In genomic region chr1:28517649-28517999, GRCh38 we compare ENCODE assay signal across 8 cellular contexts. TPM values are rescaled to one million over a fixed set of nuclear protein-coding genes. Genes with fewer than 3 reads are reported as not detected.
DNase-seq lines count a peak whose midpoint lies in the region; ATAC-seq, FAIRE-seq and TF ChIP-seq lines count a peak whose summit lies in the region.

No MANE protein-coding gene starts in this region.

- no peaks in the 10 kb centered on the region for H3K27me3 ChIP-seq in BLaER1 treated with 17β-estradiol and CSF1 and Interleukin-3, amounts not matched to agents 10 nM and 100 nM
- H3K27me3 ChIP-seq in PC-9 (ENCODE audit: insufficient read depth, low read depth) (no peaks in the 10 kb centered on the region), endocrine pancreas (ENCODE audit: control insufficient read depth, insufficient read depth, low read length) (no peaks in the 10 kb centered on the region), osteoblast (ENCODE audit: insufficient read depth, low read length) (no peaks in the 10 kb centered on the region)

- H3K4me2 ChIP-seq in BLaER1 treated with 17β-estradiol and CSF1 and Interleukin-3, amounts not matched to agents 10 nM and 100 nM = peak overlapping the region; percentile 88 to 99 (median 95)
- peak overlapping the region; percentile 94 for H3K4me2 ChIP-seq in PC-9
- peak overlapping the region; percentile 87 for H3K4me2 ChIP-seq in osteoblast (ENCODE audit: insufficient read depth, low read length)

- TF ChIP-seq CTCF in PC-9 (conservative IDR thresholded peaks at IDR 0.05) (no peak), osteoblast (IDR thresholded peaks at IDR 0.05; ENCODE audit: extremely low read depth, low read depth, low read length) (no peak)

- peaks cover 16 to 44% (median 33%) of the 10 kb centered on the region in 11 experiments for H3K36me3 ChIP-seq in BLaER1 treated with 17β-estradiol and CSF1 and Interleukin-3, amounts not matched to agents 10 nM and 100 nM
- no peaks in the 10 kb centered on the region for H3K36me3 ChIP-seq in PC-9 (ENCODE audit: low read depth)
- H3K36me3 ChIP-seq in endocrine pancreas (ENCODE audit: control insufficient read depth, insufficient read depth, low read length) = no peaks in the 10 kb centered on the region
- H3K36me3 ChIP-seq in osteoblast (ENCODE audit: insufficient read depth, low read length) = peaks cover 6% of the 10 kb centered on the region

- no peak for TF ChIP-seq POLR2A in GM12891 (IDR thresholded peaks at IDR 0.05; ENCODE audit: low read depth, low read length)

- peaks cover 35 to 56% (median 44%) of the 10 kb centered on the region in 10 experiments for H3K4me1 ChIP-seq in BLaER1 treated with 17β-estradiol and CSF1 and Interleukin-3, amounts not matched to agents 10 nM and 100 nM
- H3K4me1 ChIP-seq in PC-9 (replicated peaks; ENCODE audit: insufficient read depth) (peaks cover 19% of the 10 kb centered on the region), endocrine pancreas (ENCODE audit: control insufficient read depth, insufficient read depth, low read length) (no peaks in the 10 kb centered on the region), osteoblast (ENCODE audit: insufficient read depth, low read length) (peaks cover 18% of the 10 kb centered on the region)

- no TSS peak for BruUV-seq in PC-9 (replicated peaks; lab: Mats Ljungman, UMichigan)

- no peaks in the 10 kb centered on the region for H3K9me2 ChIP-seq in PC-9 (ENCODE audit: insufficient read depth)

- no peak overlapping the region for H2AFZ ChIP-seq in PC-9
- no peak overlapping the region for H2AFZ ChIP-seq in osteoblast (ENCODE audit: low read length)

- intact Hi-C loops in PC-9 (cut with micrococcal nuclease; ENCODE audit: unreplicated experiment) = loop anchor here (5.0 kb wide), 1 partner anchor 360 kb away; no protein-coding TSS in a partner anchor

- H3K27ac ChIP-seq in BLaER1 treated with 17β-estradiol and CSF1 and Interleukin-3, amounts not matched to agents 10 nM and 100 nM = peak overlapping the region in 10 of 11 experiments; percentile 71 to 100 (median 98); a peak in 18 of 22 replicates
- H3K27ac ChIP-seq in PC-9 (peak overlapping the region; percentile 78), osteoblast (ENCODE audit: low read depth, low read length) (peak overlapping the region; percentile 44)

- peaks cover 56% of the 10 kb centered on the region for H3F3A ChIP-seq in PC-9 (ENCODE audit: insufficient read depth, low read depth)

- peak overlapping the region; percentile 64 to 91 (median 76) for H3K4me3 ChIP-seq in BLaER1 treated with 17β-estradiol and CSF1 and Interleukin-3, amounts not matched to agents 10 nM and 100 nM
- H3K4me3 ChIP-seq in PC-9 (peak overlapping the region; percentile 93; the same call in 1 of the 2 replicates), endocrine pancreas (ENCODE audit: control insufficient read depth, insufficient read depth, low read length) (peak overlapping the region; percentile 35), osteoblast (ENCODE audit: insufficient read depth, low read length) (peak overlapping the region; percentile 76)

- peak in 1 of 2 experiments; percentile 25 for DNase-seq in PC-9
- peak; percentile 80 for DNase-seq in osteoblast (ENCODE audit: insufficient read length, low spot score, missing footprints)
- no peak for DNase-seq in retina
- DNase-seq in GM12891 (ENCODE audit: insufficient read length, low spot score) = no peak
- no peak for DNase-seq in AG08396 (ENCODE audit: low spot score)

- ATAC-seq in GM19467 (IDR thresholded peaks at IDR 0.05; ENCODE audit: unreplicated experiment) = peak; percentile 7

- no peak for FAIRE-seq in GM12891 (lab: Jason Lieb, UNC)

- H4K20me1 ChIP-seq in BLaER1 treated with 17β-estradiol and CSF1 and Interleukin-3, amounts not matched to agents 10 nM and 100 nM = peaks cover 53 to 97% (median 93%) of the 10 kb centered on the region in 11 experiments
- H4K20me1 ChIP-seq in PC-9 (ENCODE audit: insufficient read depth) = peaks cover 13% of the 10 kb centered on the region
- H4K20me1 ChIP-seq in osteoblast (ENCODE audit: insufficient read depth, low read length) = peaks cover 23% of the 10 kb centered on the region

- H3K9ac ChIP-seq in BLaER1 treated with 17β-estradiol and CSF1 and Interleukin-3, amounts not matched to agents 10 nM and 100 nM = peak overlapping the region; percentile 76 to 100 (median 96)
- peak overlapping the region; percentile 49 for H3K9ac ChIP-seq in endocrine pancreas (ENCODE audit: control insufficient read depth, insufficient read depth, low read length)

- POLR2A ChIA-PET in PC-9 (lab: Charles Lee; ENCODE audit: unreplicated experiment) = no interaction called here

- CTCF ChIA-PET in PC-9 (lab: Charles Lee) = no interaction called here

- no peaks in the 10 kb centered on the region for H3K9me3 ChIP-seq in BLaER1 treated with 17β-estradiol and CSF1 and Interleukin-3, amounts not matched to agents 10 nM and 100 nM (replicated peaks in 1 of 11)
- H3K9me3 ChIP-seq in PC-9 (ENCODE audit: insufficient read depth, low read depth) (no peaks in the 10 kb centered on the region), endocrine pancreas (ENCODE audit: control insufficient read depth, low read length) (no peaks in the 10 kb centered on the region), osteoblast (ENCODE audit: low read depth, low read length) (no peaks in the 10 kb centered on the region)

- peaks cover 38% of the 10 kb centered on the region for H3K79me2 ChIP-seq in PC-9 (ENCODE audit: low read depth)
- H3K79me2 ChIP-seq in osteoblast (ENCODE audit: insufficient read depth, low read length) = peaks cover 36% of the 10 kb centered on the region

TF ChIP-seq in GM12891, 5 proteins besides CTCF, POLR2A, EP300 and RAD21:
- no peak for TF ChIP-seq SPI1 (IDR thresholded peaks at IDR 0.05; ENCODE audit: low read depth, low read length)

RNA-seq across cellular contexts. Expression of gene RCC1, which starts 11.8 kb away (rescaled TPM):
- 134 and 156 TPM in 2 replicates for total RNA-seq in PC-9 (2021)
- 32.1 and 35.1 TPM in 2 replicates for total RNA-seq in osteoblast
- 32.9 TPM for polyA plus RNA-seq in GM12891 (2012; ENCODE audit: low read depth, missing spikeins)

RNA-seq across cellular contexts. Expression of gene TRNAU1AP, which starts 35.3 kb away (rescaled TPM):
- total RNA-seq in PC-9 (2021) = 31.7 and 43.0 TPM in 2 replicates
- 23.2 and 28.3 TPM in 2 replicates for total RNA-seq in osteoblast
- polyA plus RNA-seq in GM12891 (2012; ENCODE audit: low read depth, missing spikeins) = 20.8 TPM

Comparison
In these comparisons a context has a peak if more than half of its experiments do, and no peak if none do; other contexts are left out.
1. H3K27ac ChIP-seq: peak in every context shown above with its lines; median percentile 98 in BLaER1 treated with 17β-estradiol and CSF1 and Interleukin-3, amounts not matched to agents 10 nM and 100 nM; 78 in PC-9; 44 in osteoblast.
2. H3K4me3 ChIP-seq: peak in every context shown above with its lines; median percentile 93 in PC-9; 76 in BLaER1 treated with 17β-estradiol and CSF1 and Interleukin-3, amounts not matched to agents 10 nM and 100 nM; 76 in osteoblast; 35 in endocrine pancreas.